20 cellular contexts compared by ENCODE assay signal in genomic region chr15:42804739-42805138, GRCh38.
"Had no signal": no experiment of that assay in that cellular context is flagged by ENCODE, and none has a peak within 500 bp of the region (broad histone marks: within the 10 kb centered on the region; RNA-seq: fewer than 3 reads in every experiment).

No MANE protein-coding gene starts in this region.

- FAIRE-seq: endometrium, keratinocyte, small intestine had no signal

- H3K4me3 Mint-ChIP-seq: immature natural killer cell; memory B cell; naive thymus-derived CD4-positive, alpha-beta T cell; nephron progenitor cell had no signal

- H3K36me3 ChIP-seq: uterus had no signal

- DNase-seq: effector memory CD4-positive, alpha-beta T cell; immature natural killer cell; left ventricle myocardium inferior; lower lobe of right lung; midbrain; naive thymus-derived CD4-positive, alpha-beta T cell; nephron progenitor cell; small intestine; stimulated activated CD4-positive, alpha-beta T cell treated with anti-CD3 and anti-CD28 coated beads, Interleukin-2, amount 100 ng/mL, for 48 hours; stimulated activated naive CD8-positive, alpha-beta T cell treated with anti-CD3 and anti-CD28 coated beads, Interleukin-15, Interleukin-2, amounts not matched to agents 100 U/mL and 50 U/mL, for 24 hours; thyroid gland; upper lobe of left lung; uterus had no signal

- H3K27ac Mint-ChIP-seq: immature natural killer cell, memory B cell had no signal

- H3K4me1 Mint-ChIP-seq: immature natural killer cell; memory B cell; naive thymus-derived CD4-positive, alpha-beta T cell; nephron progenitor cell had no signal

- H3K4me1 ChIP-seq: esophagus muscularis mucosa, lower lobe of right lung, suprapubic skin, thyroid gland, upper lobe of left lung, uterus had no signal

- H3K9me3 ChIP-seq: esophagus muscularis mucosa, left ventricle myocardium inferior, lower lobe of right lung, suprapubic skin, thyroid gland, upper lobe of left lung, uterus had no signal

- H3K27ac ChIP-seq: epithelial cell of prostate, esophagus muscularis mucosa, left ventricle myocardium inferior, lower lobe of right lung, suprapubic skin, thyroid gland, upper lobe of left lung, uterus had no signal

- H3K9me3 Mint-ChIP-seq: immature natural killer cell; memory B cell; naive thymus-derived CD4-positive, alpha-beta T cell; nephron progenitor cell had no signal

- ATAC-seq: lower lobe of right lung; naive thymus-derived CD4-positive, alpha-beta T cell; sciatic nerve; stimulated activated naive CD8-positive, alpha-beta T cell treated with anti-CD3 and anti-CD28 coated beads, Interleukin-15, Interleukin-2, amounts not matched to agents 100 U/mL and 50 U/mL, for 24 hours had no signal

- H3K27me3 Mint-ChIP-seq: memory B cell; naive thymus-derived CD4-positive, alpha-beta T cell had no signal

- H3K4me3 ChIP-seq: esophagus muscularis mucosa, left ventricle myocardium inferior, lower lobe of right lung, suprapubic skin, thyroid gland, upper lobe of left lung, uterus had no signal

- H3K27me3 ChIP-seq: esophagus muscularis mucosa, suprapubic skin, thyroid gland, upper lobe of left lung, uterus had no signal
